Comparison of ENCODE assay signal across 9 cellular contexts in the genomic region with DNA sequence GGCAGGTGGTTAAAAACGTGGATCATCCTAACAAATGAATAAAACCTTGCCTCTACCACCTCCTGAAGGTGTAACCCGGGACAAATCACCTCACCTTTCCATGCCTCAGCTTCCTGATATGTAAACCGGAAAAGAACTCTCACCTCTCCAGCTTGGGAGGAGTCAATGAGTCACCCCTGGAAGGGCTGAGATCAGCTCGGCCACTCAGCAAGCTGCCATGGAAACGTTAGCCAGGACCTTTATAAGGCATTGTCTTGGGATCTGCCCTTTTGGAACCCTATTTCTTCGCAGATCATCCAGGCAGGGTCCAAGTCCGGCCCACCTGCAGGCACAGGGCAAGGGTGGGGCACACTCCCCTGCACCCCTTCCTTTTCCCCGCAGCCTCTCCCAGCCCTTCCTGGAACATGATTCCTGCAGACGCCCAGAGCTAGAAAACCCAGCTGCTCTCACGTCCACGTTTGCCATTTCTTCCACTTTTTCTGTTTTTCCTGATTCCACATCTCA.
A peak's percentile ranks its signal among the peaks of the same experiment; 100 is the strongest.
DNase-seq lines count a peak whose midpoint lies in the region; ATAC-seq and TF ChIP-seq lines count a peak whose summit lies in the region.
"Had no signal": no experiment of that assay in that cellular context is flagged by ENCODE, and none has a peak within 500 bp of the region (broad histone marks: within the 10 kb centered on the region; RNA-seq: fewer than 3 reads in every experiment).

No MANE protein-coding gene starts in this region.

- TF ChIP-seq CTCF in HCT116 (IDR thresholded peaks at IDR 0.05 in 2 of 3, conservative IDR thresholded peaks at IDR 0.05 in 1 of 3; ENCODE audit: borderline replicate concordance in 1 of 3, insufficient read depth in 1 of 3, low read depth in 2 of 3, low read length in 2 of 3), result 0 out of 6 replicates have a peak, but pooled peaks of 1 of the 3 experiments have one; percentile 23
- TF ChIP-seq CTCF in stomach (IDR thresholded peaks at IDR 0.05), result no peak
- no peak for TF ChIP-seq CTCF in glutamatergic neuron (IDR thresholded peaks at IDR 0.05; ENCODE audit: partially characterized antibody, unreplicated experiment)

- H3K36me3 ChIP-seq in HCT116 (ENCODE audit: control insufficient read depth in 1 of 2, insufficient read depth in 2 of 2, low read length in 2 of 2) (no peaks in the 10 kb centered on the region), stomach (no peaks in the 10 kb centered on the region)

- POLR2A ChIA-PET in HCT116 (lab: Charles Lee), result interaction anchor here (0.6 kb wide), 1 partner anchor 57 kb away, joined by 3 read pairs; no protein-coding TSS in a partner anchor

- no peak for TF ChIP-seq EP300 in stomach (IDR thresholded peaks at IDR 0.05)

- peak overlapping the region; percentile 9 for H2AFZ ChIP-seq in HCT116 (ENCODE audit: low read depth, low read length, poor library complexity, severe bottlenecking)

- H3K4me1 ChIP-seq in HCT116 (ENCODE audit: control insufficient read depth in 1 of 2, insufficient read depth in 2 of 2, low read length in 2 of 2) (peaks cover 16 to 32% of the 10 kb centered on the region in 2 experiments), stomach (peaks cover 4 to 18% (median 10%) of the 10 kb centered on the region in 4 donors)

- H3K27ac Mint-ChIP-seq in glutamatergic neuron (ENCODE audit: unreplicated experiment), result no peak overlapping the region
- H3K27ac Mint-ChIP-seq: activated naive CD8-positive, alpha-beta T cell had no signal

- RAD21 ChIA-PET in HCT116 (lab: Charles Lee; ENCODE audit: low non-redundant PET in 1 of 2, low total read pairs in 2 of 2, uncharacterized antibody in 2 of 2, unreplicated experiment in 2 of 2), result no interaction called here

- H4K20me1 ChIP-seq in HCT116 (ENCODE audit: insufficient read depth), result no peaks in the 10 kb centered on the region

- H3K4me1 Mint-ChIP-seq in glutamatergic neuron (ENCODE audit: low read depth, unreplicated experiment), result peaks cover 15% of the 10 kb centered on the region

- peak overlapping the region; percentile 83 for H3K4me2 ChIP-seq in HCT116 (ENCODE audit: low read length)

- no peaks in the 10 kb centered on the region for H3K79me2 ChIP-seq in HCT116 (ENCODE audit: insufficient read depth, low read length)

- DNase-seq in HCT116 (ENCODE audit: low read depth, low spot score) (peak; percentile 73), RPMI7951 (ENCODE audit: low read depth) (peak; percentile 60), glomerular visceral epithelial cell (ENCODE audit: extremely low spot score) (peak; percentile 81), stomach (peak; percentile 56), glutamatergic neuron (no peak), SW 1271 (lab: John Stamatoyannopoulos, UW) (no peak)
- no peak for DNase-seq in activated naive CD4-positive, alpha-beta T cell treated with anti-CD3 and anti-CD28 coated beads, Interleukin-2, amount 50 U/mL, for 16 hours
- DNase-seq: stimulated activated CD4-positive, alpha-beta T cell treated with anti-CD3 and anti-CD28 coated beads, Interleukin-2, amount 100 ng/mL, for 48 hours had no signal

- H3K4me3 ChIP-seq in HCT116 (replicated peaks in 1 of 2; ENCODE audit: low read depth in 1 of 2, low read length in 2 of 2) (peak overlapping the region; percentile 41 to 63), stomach (no peak overlapping the region)

- peak; percentile 96 for ATAC-seq in HCT116

- H3K9me3 ChIP-seq in HCT116 (ENCODE audit: control insufficient read depth in 1 of 2, insufficient read depth in 1 of 2, low read depth in 1 of 2, low read length in 2 of 2) (no peaks in the 10 kb centered on the region), stomach (peaks cover 0 to 13% (median 11%) of the 10 kb centered on the region in 4 donors)

- intact Hi-C loops in HCT116 (cut with micrococcal nuclease) (no loop called here), stomach (cut with DNase I; ENCODE audit: low total_unique reads) (no loop called here)

- no peaks in the 10 kb centered on the region for H3K27me3 Mint-ChIP-seq in glutamatergic neuron (ENCODE audit: unreplicated experiment)

- no peak overlapping the region for H3K4me3 Mint-ChIP-seq in glutamatergic neuron (ENCODE audit: unreplicated experiment)
- H3K4me3 Mint-ChIP-seq: activated naive CD8-positive, alpha-beta T cell had no signal

- whole genome bisulfite sequencing in stomach, 5 donors, result 14 to 31% (median 21%) methylated on average over 11 of the region's 11 CpGs

- TF ChIP-seq POLR2A in HCT116 (IDR thresholded peaks at IDR 0.05; ENCODE audit: borderline replicate concordance, extremely low read depth, insufficient read depth, insufficient read length) (peak; percentile 41), stomach (IDR thresholded peaks at IDR 0.05) (no peak)

- peak overlapping the region; percentile 45 for H3K27ac ChIP-seq in HCT116 (ENCODE audit: low read depth, low read length)
- peak overlapping the region; percentile 36 to 78 (median 53) for H3K27ac ChIP-seq in stomach

- CTCF ChIA-PET in HCT116 (lab: Charles Lee), result interaction anchor here (0.9 to 3.4 kb wide), 4 partner anchors 8 to 58 kb away, joined by 3 to 15 read pairs (median 6); no protein-coding TSS in a partner anchor

- H3K27me3 ChIP-seq in HCT116 (ENCODE audit: insufficient read depth, low read length), result no peaks in the 10 kb centered on the region
- H3K27me3 ChIP-seq in stomach, result peaks cover 0 to 31% (median 0%) of the 10 kb centered on the region in 3 donors

- peaks cover 10% of the 10 kb centered on the region for H3K36me3 Mint-ChIP-seq in glutamatergic neuron (ENCODE audit: unreplicated experiment)
- H3K36me3 Mint-ChIP-seq: activated naive CD8-positive, alpha-beta T cell had no signal

- no TSS peak for BruUV-seq in HCT116 (replicated peaks; lab: Mats Ljungman, UMichigan)

- peaks cover 12% of the 10 kb centered on the region for H3K9me3 Mint-ChIP-seq in glutamatergic neuron (ENCODE audit: unreplicated experiment)

- no peaks in the 10 kb centered on the region for H3K9me2 ChIP-seq in HCT116 (ENCODE audit: insufficient read depth)

- peak overlapping the region; percentile 52 for H3K9ac ChIP-seq in HCT116 (ENCODE audit: low read length)

- TF ChIP-seq RAD21 in HCT116 (IDR thresholded peaks at IDR 0.05; ENCODE audit: low read depth), result no peak

TF ChIP-seq in HCT116, 20 proteins besides CTCF, POLR2A, EP300 and RAD21:
- TF ChIP-seq, protein P1, sequence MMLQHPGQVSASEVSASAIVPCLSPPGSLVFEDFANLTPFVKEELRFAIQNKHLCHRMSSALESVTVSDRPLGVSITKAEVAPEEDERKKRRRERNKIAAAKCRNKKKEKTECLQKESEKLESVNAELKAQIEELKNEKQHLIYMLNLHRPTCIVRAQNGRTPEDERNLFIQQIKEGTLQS (IDR thresholded peaks at IDR 0.05), result no peak
- TF ChIP-seq SP1 (IDR thresholded peaks at IDR 0.05; ENCODE audit: low read depth) (peak; percentile 48), FOSL1 (IDR thresholded peaks at IDR 0.05; ENCODE audit: low read depth) (peak; percentile 80), YY1 (IDR thresholded peaks at IDR 0.05; ENCODE audit: extremely low read depth, insufficient replicate concordance, low read depth, low read length) (peak; percentile 0), JUND (IDR thresholded peaks at IDR 0.05) (peak; percentile 80), ELF1 (IDR thresholded peaks at IDR 0.05; ENCODE audit: borderline replicate concordance, low read depth) (peak; percentile 57), SRF (IDR thresholded peaks at IDR 0.05; ENCODE audit: low read depth) (peak; percentile 78), EGR1 (IDR thresholded peaks at IDR 0.05; ENCODE audit: low read depth) (no peak), EZH2phosphoT487 (IDR thresholded peaks at IDR 0.05; ENCODE audit: borderline replicate concordance) (no peak), ZNF274 (IDR thresholded peaks at IDR 0.05; ENCODE audit: low read depth, low read length) (no peak), ZFX (IDR thresholded peaks at IDR 0.05) (no peak), POLR2AphosphoS5 (IDR thresholded peaks at IDR 0.05; ENCODE audit: low read depth, low read length) (peak; percentile 86), TCF7L2 (IDR thresholded peaks at IDR 0.05; ENCODE audit: borderline replicate concordance, extremely low read depth, insufficient read depth, insufficient read length) (no peak), CEBPB (IDR thresholded peaks at IDR 0.05; ENCODE audit: low read depth) (no peak), EZH2 (IDR thresholded peaks at IDR 0.05) (no peak)
- TF ChIP-seq, protein P2, sequence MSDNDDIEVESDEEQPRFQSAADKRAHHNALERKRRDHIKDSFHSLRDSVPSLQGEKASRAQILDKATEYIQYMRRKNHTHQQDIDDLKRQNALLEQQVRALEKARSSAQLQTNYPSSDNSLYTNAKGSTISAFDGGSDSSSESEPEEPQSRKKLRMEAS (IDR thresholded peaks at IDR 0.05), result peak; percentile 23; the same call in 1 of the 2 replicates
TF ChIP-seq in HCT116: peak in this region for 8.

Comparison
In these comparisons a context has a peak if more than half of its experiments do, and no peak if none do; other contexts are left out.
1. DNase-seq: peak in HCT116 (single experiment), RPMI7951 (single experiment), glomerular visceral epithelial cell (single experiment) and stomach (single experiment); none in glutamatergic neuron (single experiment), activated naive CD4-positive, alpha-beta T cell treated with anti-CD3 and anti-CD28 coated beads, Interleukin-2, amount 50 U/mL, for 16 hours (single experiment) and SW 1271 (0 of 2).
2. H3K4me3 ChIP-seq: peak in HCT116 (2 of 2); none in stomach (0 of 4).